Comparison of ENCODE assay signal across 31 cellular contexts in the genomic region with DNA sequence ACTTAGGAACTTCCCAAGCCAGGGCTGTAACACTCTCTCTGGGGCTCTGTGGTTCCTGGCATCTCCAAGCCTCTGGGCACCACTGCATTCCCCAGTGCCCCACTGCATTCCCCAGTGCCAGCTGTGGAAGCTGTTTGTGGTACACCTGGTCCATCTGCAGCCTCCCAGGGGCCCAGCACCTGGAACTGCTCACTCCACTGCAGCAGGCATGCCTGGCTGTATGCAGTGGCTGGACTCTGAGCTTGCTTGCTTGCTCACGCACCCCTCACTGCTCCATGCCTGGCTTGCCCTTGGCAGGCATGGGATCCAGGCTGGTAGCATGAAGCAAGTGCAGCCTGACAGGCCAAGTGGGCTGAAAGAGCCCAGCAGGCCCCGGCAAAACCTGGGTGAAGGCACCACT.
"Had no signal": no experiment of that assay in that cellular context is flagged by ENCODE, and none has a peak within 500 bp of the region (broad histone marks: within the 10 kb centered on the region; RNA-seq: fewer than 3 reads in every experiment).

No MANE protein-coding gene starts in this region.

- DNase-seq: activated effector memory CD4-positive, alpha-beta T cell treated with anti-CD3 and anti-CD28 coated beads, Interleukin-2, amount 50 U/mL, for 16 hours; activated effector memory CD4-positive, alpha-beta T cell treated with Interleukin-2 at 50 U/mL for 16 hours; activated gamma-delta T cell; activated gamma-delta T cell treated with Interleukin-2 at 50 U/mL for 16 hours; activated naive CD4-positive, alpha-beta T cell; activated naive CD4-positive, alpha-beta T cell treated with anti-CD3 and anti-CD28 coated beads for 36 hours; activated naive CD4-positive, alpha-beta T cell treated with anti-CD3 and anti-CD28 coated beads, Interleukin-2, amount 10 ng/mL, durations not matched to agents 7 days and 5 days; activated naive CD4-positive, alpha-beta T cell treated with anti-CD3 and anti-CD28 coated beads, Interleukin-2, amount 50 U/mL, for 16 hours; activated naive CD4-positive, alpha-beta T cell treated with Interleukin-2 at 50 U/mL for 16 hours; activated naive CD8-positive, alpha-beta T cell treated with anti-CD3 and anti-CD28 coated beads for 36 hours; activated naive CD8-positive, alpha-beta T cell treated with anti-CD3 and anti-CD28 coated beads, Interleukin-2, amount 10 ng/mL, durations not matched to agents 7 days and 5 days; activated naive CD8-positive, alpha-beta T cell treated with anti-CD3 and anti-CD28 coated beads, Interleukin-2, amount 50 U/mL, for 24 hours; activated T-cell treated with anti-CD3 and anti-CD28 coated beads, Interleukin-2, amount 50 U/mL, for 1 hour; activated T-cell treated with anti-CD3 and anti-CD28 coated beads, Interleukin-2, amount 50 U/mL, for 24 hours; activated T-cell treated with anti-CD3 and anti-CD28 coated beads, Interleukin-2, amount 50 U/mL, for 4 hours; activated T-cell treated with anti-CD3 and anti-CD28 coated beads, Interleukin-2, amount 50 U/mL, for 48 hours; activated T-cell treated with anti-CD3 and anti-CD28 coated beads, Interleukin-2, amount 50 U/mL, for 72 hours; adrenal gland; amniotic stem cell; amygdala; anterior cingulate cortex; body of pancreas; brain microvascular endothelial cell; caudate nucleus; central memory CD4-positive, alpha-beta T cell; cerebellar nuclear complex had no signal

- H3K4me3 ChIP-seq: adrenal gland, ascending aorta, body of pancreas, breast epithelium, cardiac muscle cell had no signal

- H3K9me3 ChIP-seq: adrenal gland, ascending aorta had no signal

- H3K36me3 ChIP-seq: adrenal gland, ascending aorta, brain microvascular endothelial cell, breast epithelium, cardiac muscle cell had no signal

- ATAC-seq: activated naive CD4-positive, alpha-beta T cell treated with anti-CD3 and anti-CD28 coated beads, Interleukin-2, amount 50 U/mL, for 72 hours; activated naive CD8-positive, alpha-beta T cell treated with anti-CD3 and anti-CD28 coated beads, Interleukin-2, amount 50 U/mL, for 24 hours; activated T-cell treated with anti-CD3 and anti-CD28 coated beads, Interleukin-2, amount 50 U/mL, for 4 hours; activated T-cell treated with anti-CD3 and anti-CD28 coated beads, Interleukin-2, amount 50 U/mL, for 72 hours; activated T-helper 17 cell treated with anti-CD3 and anti-CD28 coated beads, Interleukin-2, amount 50 U/mL, for 72 hours; body of pancreas had no signal

- H3K27ac ChIP-seq: adrenal gland, ascending aorta, body of pancreas, brain microvascular endothelial cell, breast epithelium, cardiac muscle cell had no signal

- H3K4me1 ChIP-seq: adrenal gland, ascending aorta, body of pancreas, breast epithelium had no signal

- H3K27me3 ChIP-seq: adrenal gland, ascending aorta, body of pancreas, brain microvascular endothelial cell, breast epithelium, cardiac muscle cell had no signal
